ENCODE assay signal across 8 cellular contexts in the genomic region with DNA sequence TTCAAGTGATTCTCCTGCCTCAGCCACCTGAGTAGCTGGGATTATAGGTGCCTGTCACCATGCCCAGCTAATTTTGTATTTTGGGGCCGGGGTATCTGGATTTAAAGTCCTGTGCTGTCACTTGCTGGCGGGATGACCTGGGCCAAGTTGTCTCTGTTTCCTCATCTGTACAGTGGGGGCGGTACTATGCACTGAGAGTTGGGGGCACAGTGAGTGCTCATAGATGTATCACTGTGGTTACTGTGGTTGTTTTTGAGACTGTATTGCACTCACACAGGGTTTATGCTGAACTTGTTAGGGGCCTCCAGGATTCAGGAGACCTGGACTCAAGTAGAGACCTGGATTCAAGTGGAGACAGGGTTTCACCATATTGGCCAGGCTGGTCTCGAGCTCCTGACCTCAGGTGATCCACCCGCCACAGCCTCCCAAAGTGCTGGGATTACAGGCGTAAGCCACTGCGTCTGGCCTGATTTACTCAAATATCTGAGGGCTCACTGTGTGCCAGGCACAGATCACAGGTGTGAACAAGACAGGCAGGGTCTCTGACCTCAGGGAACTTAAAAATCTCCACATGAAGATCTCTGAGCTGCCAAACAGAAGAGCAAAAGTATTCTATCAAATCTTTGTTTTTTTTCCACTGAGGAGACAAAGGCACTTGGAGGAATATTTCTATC.
A peak's percentile ranks its signal among the peaks of the same experiment; 100 is the strongest.
DNase-seq lines count a peak whose midpoint lies in the region; ATAC-seq, FAIRE-seq and TF ChIP-seq lines count a peak whose summit lies in the region.
"Not testable (repeated sequence)": the region's sequence is repeated elsewhere in the genome, so short reads cannot be mapped to it uniquely, and the experiment has no call there.

No MANE protein-coding gene starts in this region.

- H3K36me3 Mint-ChIP-seq in T-helper 2 cell treated with Interferon-gamma antibody and Interleukin-4, amounts not matched to agents 5 μg/mL and 100 μg/mL, for 36 hours (ENCODE audit: low read depth); MCF 10A (ENCODE audit: insufficient read depth, unreplicated experiment): not testable (repeated sequence)

- TF ChIP-seq CTCF in A549 (IDR thresholded peaks at IDR 0.05); MCF 10A (IDR thresholded peaks at IDR 0.05; ENCODE audit: unreplicated experiment); kidney (IDR thresholded peaks at IDR 0.05; ENCODE audit: borderline replicate concordance, extremely low read depth, insufficient read depth): not testable (repeated sequence)

- H3K4me3 ChIP-seq in A549; kidney (ENCODE audit: low read length in 2 of 2); skin epidermis: not testable (repeated sequence)

- not testable (repeated sequence) for H3K27me3 Mint-ChIP-seq in T-helper 2 cell treated with Interferon-gamma antibody and Interleukin-4, amounts not matched to agents 5 μg/mL and 100 μg/mL, for 36 hours (ENCODE audit: low read depth); MCF 10A (ENCODE audit: insufficient read depth, unreplicated experiment)

- H3K4me1 Mint-ChIP-seq in T-helper 2 cell treated with Interferon-gamma antibody and Interleukin-4, amounts not matched to agents 5 μg/mL and 100 μg/mL, for 36 hours (ENCODE audit: low read depth), result peaks cover 31% of the 10 kb centered on the region
- peaks cover 50% of the 10 kb centered on the region for H3K4me1 Mint-ChIP-seq in MCF 10A (ENCODE audit: insufficient read depth, unreplicated experiment)

- not testable (repeated sequence) for ATAC-seq in A549
- ATAC-seq in GM19043 (IDR thresholded peaks at IDR 0.05; ENCODE audit: low read depth, unreplicated experiment) (peak; percentile 57), HG02642 (IDR thresholded peaks at IDR 0.05; ENCODE audit: poor library complexity, unreplicated experiment) (peak; percentile 58), HG03460 (IDR thresholded peaks at IDR 0.05; ENCODE audit: unreplicated experiment) (peak; percentile 69)

- 91% methylated on average over 7 of the region's 7 CpGs for WGBS in A549 (ENCODE audit: missing lambda C conversion rate)

- TF ChIP-seq POLR2A in A549 (IDR thresholded peaks at IDR 0.05; ENCODE audit: low read length), result not testable (repeated sequence)

- not testable (repeated sequence) for FAIRE-seq in A549 (lab: Jason Lieb, UNC); kidney (lab: Jason Lieb, UNC)

- not testable (repeated sequence) for H3K9me3 ChIP-seq in A549; kidney (ENCODE audit: control insufficient read depth in 1 of 2, low read length in 2 of 2)

- not testable (repeated sequence) for H3K4me3 Mint-ChIP-seq in T-helper 2 cell treated with Interferon-gamma antibody and Interleukin-4, amounts not matched to agents 5 μg/mL and 100 μg/mL, for 36 hours; MCF 10A (ENCODE audit: unreplicated experiment)

- TF ChIP-seq RAD21 in A549 (conservative IDR thresholded peaks at IDR 0.05 in 1 of 2, IDR thresholded peaks at IDR 0.05 in 1 of 2), result not testable (repeated sequence)

- not testable (repeated sequence) for TF ChIP-seq EP300 in A549 (IDR thresholded peaks at IDR 0.05)

- H3K9me3 Mint-ChIP-seq in T-helper 2 cell treated with Interferon-gamma antibody and Interleukin-4, amounts not matched to agents 5 μg/mL and 100 μg/mL, for 36 hours; MCF 10A (ENCODE audit: unreplicated experiment): not testable (repeated sequence)

- intact Hi-C loops in MCF 10A (cut with micrococcal nuclease), result loop anchor here (2.0 to 5.0 kb wide), 2 partner anchors 13 to 81 kb away; no protein-coding TSS in a partner anchor
- intact Hi-C loops in kidney (cut with DNase I), result not testable (repeated sequence)

- not testable (repeated sequence) for BruUV-seq in MCF 10A (replicated peaks; lab: Mats Ljungman, UMichigan)

- H3K27ac Mint-ChIP-seq in T-helper 2 cell treated with Interferon-gamma antibody and Interleukin-4, amounts not matched to agents 5 μg/mL and 100 μg/mL, for 36 hours, result not testable (repeated sequence)
- H3K27ac Mint-ChIP-seq in MCF 10A (ENCODE audit: low read depth, unreplicated experiment), result peak overlapping the region; percentile 92

- H3K4me1 ChIP-seq in A549 (peaks cover 77% of the 10 kb centered on the region), kidney (ENCODE audit: control insufficient read depth in 1 of 2, insufficient read depth in 1 of 2, low read depth in 1 of 2, low read length in 2 of 2) (peaks cover 58 to 63% of the 10 kb centered on the region in 2 donors)

- peak overlapping the region; percentile 74 to 85 for H3K27ac ChIP-seq in A549
- peak overlapping the region; percentile 91 to 94 for H3K27ac ChIP-seq in kidney (ENCODE audit: low read depth in 2 of 2, low read length in 2 of 2)
- peak overlapping the region in 16 of 21 experiments; percentile 3 to 80 (median 56) for H3K27ac ChIP-seq in skin epidermis

- H3K4me2 ChIP-seq in A549, result peak overlapping the region; percentile 80

- peak overlapping the region in 1 of 2 donors; percentile 76 for H3K9ac ChIP-seq in kidney (ENCODE audit: low read length in 2 of 2)

- CTCF ChIA-PET in A549 (lab: Yijun Ruan, JAX) (interaction anchor here (0.8 to 1.8 kb wide), 5 partner anchors 10 to 103 kb away, joined by 3 to 7 read pairs (median 3); partner anchors contain the start of gene SHB), MCF 10A (lab: Yijun Ruan, JAX) (interaction anchor here (0.7 to 1.7 kb wide), 3 partner anchors 36 to 65 kb away, joined by 3 to 4 read pairs (median 3); no protein-coding TSS in a partner anchor)

- H3K36me3 ChIP-seq in kidney (ENCODE audit: control insufficient read depth in 1 of 2, insufficient read depth in 2 of 2, low read length in 2 of 2), result not testable (repeated sequence)

- POLR2A ChIA-PET in A549 (lab: Yijun Ruan, JAX), result not testable (repeated sequence)
- POLR2A ChIA-PET in MCF 10A (lab: Yijun Ruan, JAX), result interaction anchor here (0.6 to 2.1 kb wide), 3 partner anchors 43 to 101 kb away, joined by 4 to 6 read pairs (median 6); no protein-coding TSS in a partner anchor

- DNase-seq in A549 (ENCODE audit: low read depth in 1 of 2, low spot score in 1 of 2), result not testable (repeated sequence)
- peak; percentile 25 for DNase-seq in T-helper 2 cell treated with Interferon-gamma antibody and Interleukin-4, amounts not matched to agents 5 μg/mL and 100 μg/mL, for 36 hours (ENCODE audit: low spot score)
- DNase-seq in MCF 10A (ENCODE audit: unreplicated experiment) (peak; percentile 23), kidney (peak; percentile 62)
